Comparison of ENCODE assay signal across 1 cellular context in genomic region chr3:160498202-160498601, GRCh38.
A peak's percentile ranks its signal among the peaks of the same experiment; 100 is the strongest.
TF ChIP-seq lines count a peak whose summit lies in the region.

No MANE protein-coding gene starts in this region.

TF ChIP-seq in HepG2, 621 proteins besides CTCF, POLR2A, EP300 and RAD21:
- TF ChIP-seq NFAT5 (CRISPR knock-in tag; IDR thresholded peaks at IDR 0.05) (no peak), RBM22 (optimal IDR thresholded peaks at IDR 0.05; ENCODE audit: low read length) (peak; percentile 43)
